ENCODE assay signal across 16 cellular contexts in genomic region chr6:91376686-91377085, GRCh38.
A peak's percentile ranks its signal among the peaks of the same experiment; 100 is the strongest.
DNase-seq lines count a peak whose midpoint lies in the region; ATAC-seq, FAIRE-seq and TF ChIP-seq lines count a peak whose summit lies in the region.
"Had no signal": no experiment of that assay in that cellular context is flagged by ENCODE, and none has a peak within 500 bp of the region (broad histone marks: within the 10 kb centered on the region; RNA-seq: fewer than 3 reads in every experiment).

No MANE protein-coding gene starts in this region.

- no peak overlapping the region for H3K4me3 ChIP-seq in astrocyte (ENCODE audit: insufficient read depth, low read depth, low read length)

- no peaks in the 10 kb centered on the region for H3K27me3 Mint-ChIP-seq in astrocyte (ENCODE audit: low read depth, unreplicated experiment)
- no peaks in the 10 kb centered on the region for H3K27me3 Mint-ChIP-seq in activated T-cell treated with anti-CD3 and anti-CD28 coated beads, Interleukin-2, amount 50 U/mL, for 4 hours (ENCODE audit: low read depth)
- H3K27me3 Mint-ChIP-seq: activated CD8-positive, alpha-beta memory T cell treated with anti-CD3 and anti-CD28 coated beads, Interleukin-2, amount 10 ng/mL, durations not matched to agents 7 days and 5 days had no signal

- peak overlapping the region; percentile 30 for H2AFZ ChIP-seq in astrocyte (ENCODE audit: low read depth, low read length)

- no peak for ATAC-seq in activated T-cell treated with anti-CD3 and anti-CD28 coated beads, Interleukin-2, amount 50 U/mL, for 4 hours
- ATAC-seq in GM19035 (IDR thresholded peaks at IDR 0.05; ENCODE audit: unreplicated experiment) (no peak), HG02798 (IDR thresholded peaks at IDR 0.05; ENCODE audit: poor library complexity, unreplicated experiment) (no peak)
- ATAC-seq: activated CD8-positive, alpha-beta memory T cell treated with anti-CD3 and anti-CD28 coated beads, Interleukin-2, amount 10 ng/mL, durations not matched to agents 7 days and 5 days; natural killer cell had no signal

- H3K9me3 Mint-ChIP-seq in astrocyte (ENCODE audit: unreplicated experiment): no peaks in the 10 kb centered on the region
- peaks cover 4% of the 10 kb centered on the region for H3K9me3 Mint-ChIP-seq in activated T-cell treated with anti-CD3 and anti-CD28 coated beads, Interleukin-2, amount 50 U/mL, for 4 hours

- no peaks in the 10 kb centered on the region for H3K27me3 ChIP-seq in astrocyte (ENCODE audit: insufficient read depth, low read length)

- peak; percentile 56 for DNase-seq in NCI-H2107 (lab: John Stamatoyannopoulos, UW)
- no peak for DNase-seq in astrocyte (ENCODE audit: low read depth)
- DNase-seq in urothelium cell line (ENCODE audit: low spot score): peak; percentile 2
- no peak for DNase-seq in activated T-cell treated with anti-CD3 and anti-CD28 coated beads, Interleukin-2, amount 50 U/mL, for 4 hours
- DNase-seq: activated CD8-positive, alpha-beta memory T cell treated with anti-CD3 and anti-CD28 coated beads, Interleukin-2, amount 10 ng/mL, durations not matched to agents 7 days and 5 days; activated naive CD4-positive, alpha-beta T cell; effector CD8-positive, alpha-beta T cell; IMR-90; natural killer cell; NCI-H187; SK-N-SH had no signal

- H3K4me1 Mint-ChIP-seq in astrocyte (ENCODE audit: low read depth, unreplicated experiment): no peaks in the 10 kb centered on the region
- no peaks in the 10 kb centered on the region for H3K4me1 Mint-ChIP-seq in activated T-cell treated with anti-CD3 and anti-CD28 coated beads, Interleukin-2, amount 50 U/mL, for 4 hours (ENCODE audit: low read depth)
- H3K4me1 Mint-ChIP-seq: activated CD8-positive, alpha-beta memory T cell treated with anti-CD3 and anti-CD28 coated beads, Interleukin-2, amount 10 ng/mL, durations not matched to agents 7 days and 5 days; CD14-positive monocyte; natural killer cell had no signal

- H4K20me1 ChIP-seq in astrocyte (ENCODE audit: insufficient read depth, low read length): no peaks in the 10 kb centered on the region

- TF ChIP-seq RAD21 in Ishikawa (IDR thresholded peaks at IDR 0.05; ENCODE audit: low read depth): no peak

- H3K4me2 ChIP-seq in astrocyte (ENCODE audit: low read length): no peak overlapping the region
- H3K4me2 ChIP-seq: SK-N-SH had no signal

- H3K4me3 Mint-ChIP-seq in astrocyte (ENCODE audit: unreplicated experiment): no peak overlapping the region
- H3K4me3 Mint-ChIP-seq in activated T-cell treated with anti-CD3 and anti-CD28 coated beads, Interleukin-2, amount 50 U/mL, for 4 hours: no peak overlapping the region
- H3K4me3 Mint-ChIP-seq: activated CD8-positive, alpha-beta memory T cell treated with anti-CD3 and anti-CD28 coated beads, Interleukin-2, amount 10 ng/mL, durations not matched to agents 7 days and 5 days; CD14-positive monocyte; natural killer cell had no signal

- TF ChIP-seq CTCF in astrocyte (IDR thresholded peaks at IDR 0.05; ENCODE audit: insufficient read depth, low read depth, low read length): no peak

- H3K27ac ChIP-seq in astrocyte (ENCODE audit: low read depth, low read length): no peak overlapping the region

- H3K9me3 ChIP-seq in astrocyte (ENCODE audit: insufficient read depth, low read depth, low read length): no peaks in the 10 kb centered on the region
- H3K9me3 ChIP-seq: SK-N-SH had no signal

- H3K36me3 ChIP-seq in astrocyte (ENCODE audit: insufficient read depth, low read length): no peaks in the 10 kb centered on the region

- TF ChIP-seq EP300 in Ishikawa (IDR thresholded peaks at IDR 0.05; ENCODE audit: borderline replicate concordance): no peak

- H3K9ac ChIP-seq in astrocyte (ENCODE audit: low read length): no peak overlapping the region
- H3K9ac ChIP-seq: SK-N-SH had no signal

- no peaks in the 10 kb centered on the region for H3K36me3 Mint-ChIP-seq in astrocyte (ENCODE audit: low read depth, unreplicated experiment)
- H3K36me3 Mint-ChIP-seq in activated T-cell treated with anti-CD3 and anti-CD28 coated beads, Interleukin-2, amount 50 U/mL, for 4 hours (ENCODE audit: insufficient read depth): no peaks in the 10 kb centered on the region
- H3K36me3 Mint-ChIP-seq: activated CD8-positive, alpha-beta memory T cell treated with anti-CD3 and anti-CD28 coated beads, Interleukin-2, amount 10 ng/mL, durations not matched to agents 7 days and 5 days; CD14-positive monocyte had no signal

- H3K79me2 ChIP-seq in astrocyte (ENCODE audit: insufficient read depth, low read length): no peaks in the 10 kb centered on the region

- no peak overlapping the region for H3K27ac Mint-ChIP-seq in astrocyte (ENCODE audit: unreplicated experiment)
- H3K27ac Mint-ChIP-seq: activated CD8-positive, alpha-beta memory T cell treated with anti-CD3 and anti-CD28 coated beads, Interleukin-2, amount 10 ng/mL, durations not matched to agents 7 days and 5 days; CD14-positive monocyte; natural killer cell had no signal

- no peaks in the 10 kb centered on the region for H3K4me1 ChIP-seq in astrocyte (ENCODE audit: insufficient read depth, low read length)

- no peak for FAIRE-seq in astrocyte (lab: Jason Lieb, UNC)
- no peak for FAIRE-seq in urothelium cell line (lab: Jason Lieb, UNC)
- FAIRE-seq: GM18507 had no signal

TF ChIP-seq in Ishikawa, 13 proteins besides CTCF, POLR2A, EP300 and RAD21:
- TF ChIP-seq TAF1 (IDR thresholded peaks at IDR 0.05; ENCODE audit: low read depth) (no peak), NFIC (IDR thresholded peaks at IDR 0.05) (peak; percentile 35; the same call in 1 of the 2 replicates)
TF ChIP-seq in Ishikawa: peak in this region for 1.

Comparison
In these comparisons a context has a peak if more than half of its experiments do, and no peak if none do; other contexts are left out.
1. DNase-seq: peak in NCI-H2107 (single experiment) and urothelium cell line (single experiment); none in astrocyte (single experiment) and activated T-cell treated with anti-CD3 and anti-CD28 coated beads, Interleukin-2, amount 50 U/mL, for 4 hours (single experiment).